25 cellular contexts compared by ENCODE assay signal in genomic region chr13:26887594-26887993, GRCh38.
"Had no signal": no experiment of that assay in that cellular context is flagged by ENCODE, and none has a peak within 500 bp of the region (broad histone marks: within the 10 kb centered on the region; RNA-seq: fewer than 3 reads in every experiment).

No MANE protein-coding gene starts in this region.

- DNase-seq: hypothalamus; immature natural killer cell; kidney; left colon; left ventricle myocardium inferior; mammary epithelial cell; mesenchymal stem cell; naive thymus-derived CD8-positive, alpha-beta T cell; ovary; right lobe of liver; stimulated activated CD4-positive, alpha-beta T cell treated with anti-CD3 and anti-CD28 coated beads, Interleukin-1b, Interleukin-23, amount 100 ng/mL, for 48 hours; stimulated activated CD4-positive, alpha-beta T cell treated with anti-CD3 and anti-CD28 coated beads, Interleukin-2, amount 100 ng/mL, for 48 hours; stimulated activated CD4-positive, alpha-beta T cell treated with anti-CD3 and anti-CD28 coated beads, Interleukin-4, amount 100 ng/mL, for 4 hours; stimulated activated CD8-positive, alpha-beta memory T cell treated with anti-CD3 and anti-CD28 coated beads, Interleukin-4, amount 100 ng/mL, for 48 hours; stimulated activated naive CD4-positive, alpha-beta T cell treated with Interleukin-2 at 50 U/mL for 16 hours; stimulated activated naive CD8-positive, alpha-beta T cell treated with anti-CD3 and anti-CD28 coated beads, Interleukin-15, amount 100 ng/mL, for 72 hours; substantia nigra; uterus had no signal

- ATAC-seq: left colon; naive thymus-derived CD8-positive, alpha-beta T cell; right lobe of liver; stimulated activated memory B cell treated with anti-CD40 and anti-IgM and Interleukin-4, amounts not matched to agents 10 μg/mL and 1 μg/mL and 100 μg/mL, for 72 hours; stimulated activated naive CD8-positive, alpha-beta T cell treated with anti-CD3 and anti-CD28 coated beads, Interleukin-15, amount 100 ng/mL, for 72 hours had no signal

- H3K4me1 Mint-ChIP-seq: immature natural killer cell; naive thymus-derived CD8-positive, alpha-beta T cell; nephron; neural progenitor cell; stimulated activated memory B cell treated with anti-CD40 and anti-IgM and Interleukin-4, amounts not matched to agents 10 μg/mL and 1 μg/mL and 100 μg/mL, for 72 hours; stimulated activated naive CD8-positive, alpha-beta T cell treated with anti-CD3 and anti-CD28 coated beads, Interleukin-15, amount 100 ng/mL, for 72 hours had no signal

- H3K4me3 Mint-ChIP-seq: immature natural killer cell; naive thymus-derived CD8-positive, alpha-beta T cell; nephron; neural progenitor cell; stimulated activated memory B cell treated with anti-CD40 and anti-IgM and Interleukin-4, amounts not matched to agents 10 μg/mL and 1 μg/mL and 100 μg/mL, for 72 hours; stimulated activated naive CD8-positive, alpha-beta T cell treated with anti-CD3 and anti-CD28 coated beads, Interleukin-15, amount 100 ng/mL, for 72 hours had no signal

- H3K27ac ChIP-seq: left ventricle myocardium inferior, neural progenitor cell, ovary, right atrium auricular region, right lobe of liver, tibial nerve, uterus had no signal

- H3K4me3 ChIP-seq: left ventricle myocardium inferior, neural progenitor cell, ovary, right atrium auricular region, right lobe of liver, smooth muscle cell, tibial nerve, uterus had no signal

- H3K36me3 ChIP-seq: left ventricle myocardium inferior, neural progenitor cell, ovary, right atrium auricular region, right lobe of liver, tibial nerve, uterus had no signal

- H3K9me3 Mint-ChIP-seq: immature natural killer cell; nephron; stimulated activated naive CD8-positive, alpha-beta T cell treated with anti-CD3 and anti-CD28 coated beads, Interleukin-15, amount 100 ng/mL, for 72 hours had no signal

- H3K4me1 ChIP-seq: left ventricle myocardium inferior, neural progenitor cell, right atrium auricular region, right lobe of liver, tibial nerve, uterus had no signal

- H3K9me3 ChIP-seq: ovary, right atrium auricular region, right lobe of liver, tibial nerve, uterus had no signal

- H3K27ac Mint-ChIP-seq: immature natural killer cell; nephron; neural progenitor cell; progenitor cell of endocrine pancreas; stimulated activated memory B cell treated with anti-CD40 and anti-IgM and Interleukin-4, amounts not matched to agents 10 μg/mL and 1 μg/mL and 100 μg/mL, for 72 hours; stimulated activated naive CD8-positive, alpha-beta T cell treated with anti-CD3 and anti-CD28 coated beads, Interleukin-15, amount 100 ng/mL, for 72 hours had no signal

- H3K27me3 ChIP-seq: neural progenitor cell, ovary, right atrium auricular region, right lobe of liver, tibial nerve, uterus had no signal

- H3K36me3 Mint-ChIP-seq: immature natural killer cell; naive thymus-derived CD8-positive, alpha-beta T cell; neural progenitor cell; stimulated activated memory B cell treated with anti-CD40 and anti-IgM and Interleukin-4, amounts not matched to agents 10 μg/mL and 1 μg/mL and 100 μg/mL, for 72 hours had no signal
